ENCODE assay signal across 10 cellular contexts in the genomic region with DNA sequence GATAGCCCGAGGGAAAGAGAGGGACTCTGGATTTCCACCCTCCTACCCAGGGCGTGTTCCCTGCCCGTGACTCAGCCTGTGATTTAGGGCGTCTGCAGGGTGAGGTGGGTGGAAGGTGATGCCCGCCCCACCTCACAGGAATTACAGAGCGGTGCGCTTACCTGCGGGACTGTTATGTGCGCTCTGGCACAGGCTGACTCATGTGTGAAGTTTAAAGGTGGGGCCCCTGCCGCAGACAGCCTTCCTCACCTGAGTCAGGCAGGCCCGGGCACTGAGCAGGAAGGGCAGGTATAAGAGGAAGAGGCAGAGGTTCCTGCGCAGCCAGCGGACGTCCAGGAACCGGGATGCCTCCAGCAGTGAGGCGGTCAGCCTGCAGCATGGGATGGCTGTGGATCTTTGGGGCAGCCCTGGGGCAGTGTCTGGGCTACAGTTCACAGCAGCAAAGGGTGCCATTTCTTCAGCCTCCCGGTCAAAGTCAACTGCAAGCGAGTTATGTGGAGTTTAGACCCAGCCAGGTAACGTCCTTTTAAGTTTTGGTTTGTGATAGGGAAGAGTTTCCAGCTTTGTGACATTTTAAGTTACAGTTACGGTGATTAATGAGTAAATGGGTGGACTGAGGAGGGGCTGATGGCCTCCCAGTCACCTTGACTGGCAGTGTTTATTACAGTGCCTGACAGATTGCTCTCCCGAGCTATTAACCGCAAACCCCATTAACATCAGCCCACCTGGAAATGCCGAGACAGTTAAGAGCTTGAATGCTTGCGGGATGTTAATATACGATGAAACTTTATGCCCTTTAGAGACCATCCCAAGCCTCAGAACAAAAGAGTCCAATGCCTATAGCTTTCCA.
DNase-seq lines count a peak whose midpoint lies in the region; ATAC-seq, FAIRE-seq and TF ChIP-seq lines count a peak whose summit lies in the region.
"Had no signal": no experiment of that assay in that cellular context is flagged by ENCODE, and none has a peak within 500 bp of the region (broad histone marks: within the 10 kb centered on the region; RNA-seq: fewer than 3 reads in every experiment).

No MANE protein-coding gene starts in this region.

- FAIRE-seq in GM19239 (lab: Jason Lieb, UNC) = no peak
- FAIRE-seq: endometrium had no signal

- H3K36me3 Mint-ChIP-seq in nephron progenitor cell (ENCODE audit: low read depth) = no peaks in the 10 kb centered on the region
- no peaks in the 10 kb centered on the region for H3K36me3 Mint-ChIP-seq in HFFc6 (ENCODE audit: low read depth)
- no peaks in the 10 kb centered on the region for H3K36me3 Mint-ChIP-seq in stimulated activated naive B cell treated with anti-CD40 and anti-IgM and Interleukin-4, amounts not matched to agents 10 μg/mL and 1 μg/mL and 100 μg/mL, for 72 hours
- H3K36me3 Mint-ChIP-seq: memory B cell had no signal

- no peak for DNase-seq in OCI-LY7 (ENCODE audit: low spot score)
- DNase-seq in breast epithelium (ENCODE audit: low spot score in 2 of 2) = peak in 1 of 2 donors; percentile 84
- no peak for DNase-seq in nephron progenitor cell
- DNase-seq in HFFc6 = no peak
- DNase-seq in Karpas-422 = no peak
- DNase-seq in GM19239 (ENCODE audit: insufficient read length, low spot score) = no peak
- no peak for DNase-seq in stimulated activated naive B cell treated with anti-CD40 and anti-IgM and Interleukin-4, amounts not matched to agents 10 μg/mL and 1 μg/mL and 100 μg/mL, for 72 hours

- peaks cover 0 to 18% (median 0%) of the 10 kb centered on the region in 11 experiments; a peak in 2 of 22 replicates for H3K36me3 ChIP-seq in BLaER1 treated with 17β-estradiol and CSF1 and Interleukin-3, amounts not matched to agents 10 nM and 100 nM
- no peaks in the 10 kb centered on the region for H3K36me3 ChIP-seq in OCI-LY7 (ENCODE audit: insufficient read depth, low read length)
- no peaks in the 10 kb centered on the region for H3K36me3 ChIP-seq in breast epithelium
- H3K36me3 ChIP-seq in Karpas-422 (ENCODE audit: insufficient read depth, low read length) = no peaks in the 10 kb centered on the region

- H3K27ac Mint-ChIP-seq in nephron progenitor cell (peak overlapping the region; percentile 90), HFFc6 (no peak overlapping the region)
- H3K27ac Mint-ChIP-seq in stimulated activated naive B cell treated with anti-CD40 and anti-IgM and Interleukin-4, amounts not matched to agents 10 μg/mL and 1 μg/mL and 100 μg/mL, for 72 hours = no peak overlapping the region
- H3K27ac Mint-ChIP-seq: memory B cell had no signal

- BruUV-seq in OCI-LY7 (replicated peaks; lab: Mats Ljungman, UMichigan) = no TSS peak

- CTCF ChIA-PET in OCI-LY7 (lab: Charles Lee; ENCODE audit: unreplicated experiment) = no interaction called here

- H3K4me3 ChIP-seq in BLaER1 treated with 17β-estradiol and CSF1 and Interleukin-3, amounts not matched to agents 10 nM and 100 nM = no peak overlapping the region
- H3K4me3 ChIP-seq in OCI-LY7 (ENCODE audit: low read depth, low read length, poor library complexity, severe bottlenecking) = no peak overlapping the region
- peak overlapping the region in 2 of 3 donors; percentile 54 to 64 for H3K4me3 ChIP-seq in breast epithelium
- H3K4me3 ChIP-seq in Karpas-422 (ENCODE audit: low read length) = no peak overlapping the region

- H3K79me2 ChIP-seq in OCI-LY7 (ENCODE audit: insufficient read depth, low read depth, low read length) (no peaks in the 10 kb centered on the region), Karpas-422 (ENCODE audit: low read length) (no peaks in the 10 kb centered on the region)

- no peak for ATAC-seq in stimulated activated naive B cell treated with anti-CD40 and anti-IgM and Interleukin-4, amounts not matched to agents 10 μg/mL and 1 μg/mL and 100 μg/mL, for 72 hours (replicated peaks)

- peak overlapping the region in 2 of 11 experiments; percentile 7 to 76; a peak in 4 of 22 replicates for H3K9ac ChIP-seq in BLaER1 treated with 17β-estradiol and CSF1 and Interleukin-3, amounts not matched to agents 10 nM and 100 nM
- no peak overlapping the region for H3K9ac ChIP-seq in Karpas-422 (ENCODE audit: low read length)

- no peaks in the 10 kb centered on the region for H3K9me2 ChIP-seq in OCI-LY7 (ENCODE audit: insufficient read depth, low read length)
- H3K9me2 ChIP-seq in Karpas-422 (replicated peaks; ENCODE audit: insufficient read depth, low read length) = no peaks in the 10 kb centered on the region

- peaks cover 25 to 73% (median 64%) of the 10 kb centered on the region in 10 experiments for H3K4me1 ChIP-seq in BLaER1 treated with 17β-estradiol and CSF1 and Interleukin-3, amounts not matched to agents 10 nM and 100 nM
- peaks cover 53% of the 10 kb centered on the region for H3K4me1 ChIP-seq in OCI-LY7 (ENCODE audit: insufficient read depth, low read length, poor library complexity, severe bottlenecking)
- no peaks in the 10 kb centered on the region for H3K4me1 ChIP-seq in breast epithelium
- H3K4me1 ChIP-seq in Karpas-422 (ENCODE audit: low read length) = no peaks in the 10 kb centered on the region

- no peaks in the 10 kb centered on the region for H3K9me3 ChIP-seq in BLaER1 treated with 17β-estradiol and CSF1 and Interleukin-3, amounts not matched to agents 10 nM and 100 nM (replicated peaks in 1 of 11)
- H3K9me3 ChIP-seq in OCI-LY7 (ENCODE audit: low read length) (no peaks in the 10 kb centered on the region), breast epithelium (no peaks in the 10 kb centered on the region), Karpas-422 (ENCODE audit: low read length) (no peaks in the 10 kb centered on the region)

- TF ChIP-seq POLR2A in breast epithelium (IDR thresholded peaks at IDR 0.05) = no peak

- H3K27me3 ChIP-seq in BLaER1 treated with 17β-estradiol and CSF1 and Interleukin-3, amounts not matched to agents 10 nM and 100 nM = no peaks in the 10 kb centered on the region
- H3K27me3 ChIP-seq in breast epithelium (no peaks in the 10 kb centered on the region), Karpas-422 (ENCODE audit: low read length) (0 out of 2 replicates have a peak, but pooled peaks cover 2% of the 10 kb centered on the region)

- peak overlapping the region in 5 of 11 experiments; percentile 73 to 100 (median 81); a peak in 11 of 22 replicates for H3K27ac ChIP-seq in BLaER1 treated with 17β-estradiol and CSF1 and Interleukin-3, amounts not matched to agents 10 nM and 100 nM
- H3K27ac ChIP-seq in OCI-LY7 (ENCODE audit: low read depth, low read length, poor library complexity, severe bottlenecking) = no peak overlapping the region
- peak overlapping the region; percentile 76 to 81 for H3K27ac ChIP-seq in breast epithelium
- H3K27ac ChIP-seq in Karpas-422 (ENCODE audit: low read length) = no peak overlapping the region

- H3K4me3 Mint-ChIP-seq in nephron progenitor cell (no peak overlapping the region), HFFc6 (no peak overlapping the region)
- H3K4me3 Mint-ChIP-seq in stimulated activated naive B cell treated with anti-CD40 and anti-IgM and Interleukin-4, amounts not matched to agents 10 μg/mL and 1 μg/mL and 100 μg/mL, for 72 hours = no peak overlapping the region
- H3K4me3 Mint-ChIP-seq: memory B cell had no signal

- TF ChIP-seq CTCF in OCI-LY7 (conservative IDR thresholded peaks at IDR 0.05; ENCODE audit: low read length) (no peak), breast epithelium (IDR thresholded peaks at IDR 0.05) (no peak), nephron progenitor cell (IDR thresholded peaks at IDR 0.05) (no peak), HFFc6 (IDR thresholded peaks at IDR 0.05) (no peak)

- intact Hi-C loops in OCI-LY7 (cut with micrococcal nuclease; ENCODE audit: unreplicated experiment) (no loop called here), breast epithelium (cut with DNase I; ENCODE audit: low total_unique reads) (no loop called here)

- H4K20me1 ChIP-seq in BLaER1 treated with 17β-estradiol and CSF1 and Interleukin-3, amounts not matched to agents 10 nM and 100 nM = no peaks in the 10 kb centered on the region
- H4K20me1 ChIP-seq in OCI-LY7 (ENCODE audit: insufficient read depth, low read length) = no peaks in the 10 kb centered on the region
- H4K20me1 ChIP-seq in Karpas-422 (ENCODE audit: insufficient read depth, low read depth, low read length) = no peaks in the 10 kb centered on the region

- H2AFZ ChIP-seq in OCI-LY7 (ENCODE audit: low read length) (no peak overlapping the region; the same call in 1 of the 2 replicates), Karpas-422 (ENCODE audit: low read length) (no peak overlapping the region)

- POLR2A ChIA-PET in OCI-LY7 (lab: Charles Lee) = interaction anchor here (1.1 kb wide), 1 partner anchor 31 kb away, joined by 5 read pairs; no protein-coding TSS in a partner anchor

- H3K4me2 ChIP-seq in BLaER1 treated with 17β-estradiol and CSF1 and Interleukin-3, amounts not matched to agents 10 nM and 100 nM = peak overlapping the region in 9 of 11 experiments; percentile 33 to 88 (median 77); a peak in 17 of 22 replicates
- 0 out of 2 replicates have a peak overlapping the region, but pooled peaks have one; percentile 10 for H3K4me2 ChIP-seq in OCI-LY7 (ENCODE audit: low read length)
- H3K4me2 ChIP-seq in Karpas-422 (ENCODE audit: low read depth, low read length, poor library complexity, severe bottlenecking) = no peak overlapping the region

- H3K9me3 Mint-ChIP-seq in nephron progenitor cell = no peaks in the 10 kb centered on the region
- no peaks in the 10 kb centered on the region for H3K9me3 Mint-ChIP-seq in HFFc6
- no peaks in the 10 kb centered on the region for H3K9me3 Mint-ChIP-seq in stimulated activated naive B cell treated with anti-CD40 and anti-IgM and Interleukin-4, amounts not matched to agents 10 μg/mL and 1 μg/mL and 100 μg/mL, for 72 hours
- H3K9me3 Mint-ChIP-seq: memory B cell had no signal

- H3K27me3 Mint-ChIP-seq in nephron progenitor cell (ENCODE audit: low read depth, poor library complexity) = peaks cover 30% of the 10 kb centered on the region
- peaks cover 1% of the 10 kb centered on the region for H3K27me3 Mint-ChIP-seq in HFFc6 (ENCODE audit: insufficient read depth)
- H3K27me3 Mint-ChIP-seq in stimulated activated naive B cell treated with anti-CD40 and anti-IgM and Interleukin-4, amounts not matched to agents 10 μg/mL and 1 μg/mL and 100 μg/mL, for 72 hours = no peaks in the 10 kb centered on the region

- H3K4me1 Mint-ChIP-seq in nephron progenitor cell = peaks cover 24% of the 10 kb centered on the region
- H3K4me1 Mint-ChIP-seq in HFFc6 (ENCODE audit: low read depth) = peaks cover 5% of the 10 kb centered on the region; the same call in 1 of the 2 replicates
- peaks cover 16 to 28% of the 10 kb centered on the region in 2 donors for H3K4me1 Mint-ChIP-seq in stimulated activated naive B cell treated with anti-CD40 and anti-IgM and Interleukin-4, amounts not matched to agents 10 μg/mL and 1 μg/mL and 100 μg/mL, for 72 hours

Comparison
In these comparisons a context has a peak if more than half of its experiments do, and no peak if none do; other contexts are left out.
1. H3K27ac ChIP-seq: peak in breast epithelium (2 of 2); none in OCI-LY7 (single experiment) and Karpas-422 (single experiment).
2. H3K4me3 ChIP-seq: peak in breast epithelium (2 of 3); none in BLaER1 treated with 17β-estradiol and CSF1 and Interleukin-3, amounts not matched to agents 10 nM and 100 nM (0 of 10), OCI-LY7 (single experiment) and Karpas-422 (single experiment).